15 cellular contexts compared by ENCODE assay signal in genomic region chr17:73052923-73053322, GRCh38. TPM values are rescaled to one million over a fixed set of nuclear protein-coding genes. Genes with fewer than 3 reads are reported as not detected.
DNase-seq lines count a peak whose midpoint lies in the region; ATAC-seq, FAIRE-seq and TF ChIP-seq lines count a peak whose summit lies in the region.
"Had no signal": no experiment of that assay in that cellular context is flagged by ENCODE, and none has a peak within 500 bp of the region (broad histone marks: within the 10 kb centered on the region; RNA-seq: fewer than 3 reads in every experiment).

No MANE protein-coding gene starts in this region.

- no peaks in the 10 kb centered on the region for H3K9me2 ChIP-seq in Karpas-422 (replicated peaks; ENCODE audit: insufficient read depth, low read length)

- H3K4me3 ChIP-seq in GM12878: no peak overlapping the region
- H3K4me3 ChIP-seq in Karpas-422 (ENCODE audit: low read length): no peak overlapping the region

- POLR2A ChIA-PET in GM12878 (lab: Charles Lee): interaction anchor here (0.8 kb wide), 1 partner anchor 16 kb away, joined by 3 read pairs; no protein-coding TSS in a partner anchor

- H3K36me3 ChIP-seq in GM12878 (ENCODE audit: control insufficient read depth in 2 of 2, insufficient read depth in 2 of 2, low read length in 1 of 2) (no peaks in the 10 kb centered on the region; a peak in 1 of 4 replicates), Karpas-422 (ENCODE audit: insufficient read depth, low read length) (peaks cover 16% of the 10 kb centered on the region; the same call in 1 of the 2 replicates)
- H3K36me3 ChIP-seq: BE2C had no signal

- intact Hi-C loops in GM12878 (cut with micrococcal nuclease; ENCODE audit: unreplicated experiment): no loop called here

- RAD21 ChIA-PET in GM12878 (lab: Charles Lee; ENCODE audit: unreplicated experiment): no interaction called here

- H2AFZ ChIP-seq in GM12878 (ENCODE audit: control insufficient read depth, low read depth, low read length) (no peak overlapping the region), Karpas-422 (ENCODE audit: low read length) (no peak overlapping the region)

- SMC1A ChIA-PET in GM12878 (lab: Charles Lee; ENCODE audit: uncharacterized antibody, unreplicated experiment): interaction anchor here (1.3 to 2.0 kb wide), 2 partner anchors 9 to 13 kb away, joined by 4 read pairs; no protein-coding TSS in a partner anchor

- TF ChIP-seq CTCF in GM12878 (IDR thresholded peaks at IDR 0.05 in 2 of 3, conservative IDR thresholded peaks at IDR 0.05 in 1 of 3; ENCODE audit: control insufficient read depth in 2 of 3, extremely low read depth in 1 of 3, insufficient read depth in 1 of 3, low read depth in 3 of 3, low read length in 3 of 3) (no peak), GM10266 (IDR thresholded peaks at IDR 0.05; ENCODE audit: control insufficient read depth, insufficient read depth, low read depth, missing control alignments) (no peak)

- H4K20me1 ChIP-seq in GM12878 (ENCODE audit: control insufficient read depth, insufficient read depth) (no peaks in the 10 kb centered on the region), Karpas-422 (ENCODE audit: insufficient read depth, low read depth, low read length) (no peaks in the 10 kb centered on the region)

- in situ Hi-C loops in Caki2 (cut with HindIII; ENCODE audit: low pct_unique_long_range_greater_than_20kb, low sequenced_read_pairs) (no loop called here), GM12878 (cut with MboI) (no loop called here)

- BruUV-seq in GM12878 (replicated peaks; lab: Mats Ljungman, UMichigan): no TSS peak

- no peak overlapping the region for H3K27ac ChIP-seq in GM12878 (ENCODE audit: control insufficient read depth, insufficient read depth)
- H3K27ac ChIP-seq in Karpas-422 (ENCODE audit: low read length): no peak overlapping the region

- no peak for TF ChIP-seq RAD21 in GM12878 (IDR thresholded peaks at IDR 0.05; ENCODE audit: insufficient read depth, low read depth, low read length)

- FAIRE-seq in GM12878 (lab: Jason Lieb, UNC): no peak
- FAIRE-seq: GM12892 had no signal

- no peaks in the 10 kb centered on the region for H3K4me1 ChIP-seq in GM12878 (ENCODE audit: control insufficient read depth, insufficient read depth, low read length)
- H3K4me1 ChIP-seq in Karpas-422 (ENCODE audit: low read length): no peaks in the 10 kb centered on the region
- H3K4me1 ChIP-seq: BE2C had no signal

- ATAC-seq in GM12878: no peak
- ATAC-seq in GM19397 (IDR thresholded peaks at IDR 0.05; ENCODE audit: unreplicated experiment): no peak
- no peak for ATAC-seq in HG03469 (IDR thresholded peaks at IDR 0.05; ENCODE audit: unreplicated experiment)

- peak; percentile 55 for DNase-seq in Caki2 (ENCODE audit: low read depth)
- no peak for DNase-seq in GM12878 (ENCODE audit: low read depth, low spot score)
- DNase-seq in mesenteric fat pad (ENCODE audit: low spot score): peak; percentile 14
- no peak for DNase-seq in Karpas-422
- DNase-seq in GM10266 (ENCODE audit: extremely low spot score): no peak
- DNase-seq: BE2C, Calu3, DMS 273 treated with DMSO at 0.1 percent for 48 hours, HCEC 1CT, HFFc6, IMR-90, KG1 had no signal

- no peak for TF ChIP-seq POLR2A in GM12878 (IDR thresholded peaks at IDR 0.05; ENCODE audit: low read depth, low read length)

- H3K79me2 ChIP-seq in GM12878 (ENCODE audit: control insufficient read depth, insufficient read depth, low read length) (no peaks in the 10 kb centered on the region), Karpas-422 (ENCODE audit: low read length) (peaks cover 77% of the 10 kb centered on the region)

- CTCF ChIA-PET in GM12878 (lab: Yijun Ruan, JAX): interaction anchor here (1.0 kb wide), 1 partner anchor 16 kb away, joined by 3 read pairs; no protein-coding TSS in a partner anchor

- no peaks in the 10 kb centered on the region for H3K27me3 ChIP-seq in GM12878 (replicated peaks in 1 of 2; ENCODE audit: control insufficient read depth in 2 of 2, insufficient read depth in 2 of 2, low read length in 1 of 2)
- H3K27me3 ChIP-seq in Karpas-422 (ENCODE audit: low read length): no peaks in the 10 kb centered on the region
- H3K27me3 ChIP-seq: BE2C had no signal

- TF ChIP-seq EP300 in GM12878 (IDR thresholded peaks at IDR 0.05; ENCODE audit: borderline replicate concordance in 1 of 2, control insufficient read depth in 1 of 2, low read depth in 2 of 2, low read length in 2 of 2): no peak

- H3K9ac ChIP-seq in GM12878 (ENCODE audit: control insufficient read depth, insufficient read depth, low read length): no peak overlapping the region
- no peak overlapping the region for H3K9ac ChIP-seq in Karpas-422 (ENCODE audit: low read length)

- no peaks in the 10 kb centered on the region for H3K9me3 ChIP-seq in GM12878 (replicated peaks; ENCODE audit: control insufficient read depth, insufficient read depth, low read length)
- H3K9me3 ChIP-seq in Karpas-422 (ENCODE audit: low read length): no peaks in the 10 kb centered on the region

- H3K4me2 ChIP-seq in GM12878 (ENCODE audit: control insufficient read depth, insufficient read depth) (no peak overlapping the region), Karpas-422 (ENCODE audit: low read depth, low read length, poor library complexity, severe bottlenecking) (no peak overlapping the region)

- WGBS in GM12878 (ENCODE audit: insufficient coverage, insufficient replicate concordance, low lambda C conversion rate, missing lambda C conversion rate): 98% methylated on average over 4 of the region's 4 CpGs

TF ChIP-seq in GM12878, 131 proteins besides CTCF, POLR2A, EP300 and RAD21:
- TF ChIP-seq RELB (IDR thresholded peaks at IDR 0.05; ENCODE audit: low read depth) (no peak), KDM1A (IDR thresholded peaks at IDR 0.05; ENCODE audit: borderline replicate concordance) (no peak), PAX8 (IDR thresholded peaks at IDR 0.05) (no peak), HDAC6 (IDR thresholded peaks at IDR 0.05; ENCODE audit: unreplicated experiment) (no peak), PAX5 (IDR thresholded peaks at IDR 0.05; ENCODE audit: borderline replicate concordance, low read depth, low read length) (0 out of 2 replicates have a peak, but pooled peaks have one; percentile 12)

RNA-seq across cellular contexts. Expression of gene SLC39A11, which starts 39.6 kb away (rescaled TPM):
- 24.8 and 28.1 TPM in 2 replicates for total RNA-seq in Caki2 (2014; rRNA removed; shearing (Covaris generic); ENCODE audit: low replicate concordance)
- 72.4 and 88.7 TPM in 2 replicates for total RNA-seq in GM12878 (2013; cell fraction: nucleolus; rRNA removed)
- total RNA-seq in GM12878 (2014; rRNA removed) (14.1 and 14.2 TPM in 2 replicates), GM12878 (2014; rRNA removed; fragmentation: Illumina TruSeq; extraction: Trizol) (13.9 and 15.2 TPM in 2 replicates), GM12878 (2021) (22.1 and 23.8 TPM in 2 replicates), mesenteric fat pad (36.2 TPM)
- polyA plus RNA-seq in GM12878 (2011; ENCODE audit: low read depth): 9.2 TPM
- polyA plus RNA-seq in GM12878 (2011; rRNA removed) (12.3 and 13.6 TPM in 2 replicates), GM12878 (2014; fragmentation: Illumina TruSeq; extraction: Trizol) (8.2 and 10.9 TPM in 2 replicates), GM12878 (2014; fragmentation: Nextera tagmentation; extraction: Ambion mirVana) (10 to 100 TPM in 1 of 2 experiments, 1 to 10 TPM in 1; 8.6 to 11.7 TPM), GM12878 (2014; rRNA removed) (10.6 and 16.6 TPM in 2 replicates), GM12878 (2016; fragmentation: Nextera tagmentation; extraction: Ambion mirVana) (10 to 100 TPM; 16.3 to 18.6 TPM)
- polyA plus RNA-seq in GM12878 (2011; cell fraction: cytosol; rRNA removed): 15.3 and 17.4 TPM in 2 replicates
- polyA plus RNA-seq in GM12878 (2011; cell fraction: nucleus; rRNA removed): 11.4 and 19.5 TPM in 2 replicates
- 8.4 and 11.3 TPM in 2 replicates for polyA plus RNA-seq in GM12878 (2012)
- polyA minus RNA-seq in GM12878 (2011; rRNA and poly(A)+ RNA removed): 35.9 and 58.5 TPM in 2 replicates
- 5.3 and 9.4 TPM in 2 replicates for polyA minus RNA-seq in GM12878 (2011; cell fraction: cytosol; rRNA and poly(A)+ RNA removed)
- 27.7 and 63.9 TPM in 2 replicates for polyA minus RNA-seq in GM12878 (2011; cell fraction: nucleus; rRNA and poly(A)+ RNA removed)
- total RNA-seq in Karpas-422 (2014; rRNA removed; shearing (Covaris generic); ENCODE audit: low replicate concordance): 49.6 and 69.7 TPM in 2 replicates

Comparison
In these comparisons a context has a peak if more than half of its experiments do, and no peak if none do; other contexts are left out.
1. DNase-seq: peak in Caki2 (single experiment) and mesenteric fat pad (single experiment); none in GM12878 (single experiment), Karpas-422 (single experiment) and GM10266 (single experiment).